ENCODE assay signal across 9 cellular contexts in the genomic region with DNA sequence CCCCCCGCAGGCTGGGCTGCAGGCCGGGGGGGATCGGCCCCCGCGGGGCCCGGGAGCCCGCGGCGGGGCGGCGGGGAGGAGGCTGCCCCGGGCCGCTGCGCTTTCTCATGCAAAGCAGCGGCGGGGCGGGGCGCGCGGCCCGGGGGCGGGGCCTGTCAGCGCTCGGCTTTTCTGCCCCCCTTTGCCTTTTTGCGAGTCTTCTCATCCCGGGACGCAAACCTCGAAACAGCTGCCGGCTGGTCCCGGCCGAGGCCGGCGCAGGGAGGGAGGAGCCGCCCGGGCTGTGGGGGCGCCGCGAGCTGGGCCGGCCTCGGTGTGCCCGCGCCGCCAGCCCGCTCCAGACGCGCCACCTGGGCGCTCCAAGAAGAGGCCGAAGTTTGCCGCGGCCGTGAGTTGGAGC. TPM values are rescaled to one million over a fixed set of nuclear protein-coding genes. Genes with fewer than 3 reads are reported as not detected.
DNase-seq lines count a peak whose midpoint lies in the region; ATAC-seq, FAIRE-seq and TF ChIP-seq lines count a peak whose summit lies in the region.
"Had no signal": no experiment of that assay in that cellular context is flagged by ENCODE, and none has a peak within 500 bp of the region (broad histone marks: within the 10 kb centered on the region; RNA-seq: fewer than 3 reads in every experiment).

A gene with protein sequence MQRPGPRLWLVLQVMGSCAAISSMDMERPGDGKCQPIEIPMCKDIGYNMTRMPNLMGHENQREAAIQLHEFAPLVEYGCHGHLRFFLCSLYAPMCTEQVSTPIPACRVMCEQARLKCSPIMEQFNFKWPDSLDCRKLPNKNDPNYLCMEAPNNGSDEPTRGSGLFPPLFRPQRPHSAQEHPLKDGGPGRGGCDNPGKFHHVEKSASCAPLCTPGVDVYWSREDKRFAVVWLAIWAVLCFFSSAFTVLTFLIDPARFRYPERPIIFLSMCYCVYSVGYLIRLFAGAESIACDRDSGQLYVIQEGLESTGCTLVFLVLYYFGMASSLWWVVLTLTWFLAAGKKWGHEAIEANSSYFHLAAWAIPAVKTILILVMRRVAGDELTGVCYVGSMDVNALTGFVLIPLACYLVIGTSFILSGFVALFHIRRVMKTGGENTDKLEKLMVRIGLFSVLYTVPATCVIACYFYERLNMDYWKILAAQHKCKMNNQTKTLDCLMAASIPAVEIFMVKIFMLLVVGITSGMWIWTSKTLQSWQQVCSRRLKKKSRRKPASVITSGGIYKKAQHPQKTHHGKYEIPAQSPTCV (plus strand): TSS at position 198 of the 400 bp plus-strand sequence. CDS start 479 bp downstream, outside the sequence.

- no peaks in the 10 kb centered on the region for H3K9me2 ChIP-seq in OCI-LY7 (ENCODE audit: insufficient read depth, low read length)

- no peak for TF ChIP-seq POLR2A in H54 (IDR thresholded peaks at IDR 0.05; ENCODE audit: low read depth, low read length)

- no peaks in the 10 kb centered on the region for H3K79me2 ChIP-seq in OCI-LY7 (ENCODE audit: insufficient read depth, low read depth, low read length)

- H3K4me2 ChIP-seq in OCI-LY7 (ENCODE audit: low read length) = no peak within 1 kb of the TSS

- H3K9me3 ChIP-seq in heart right ventricle (no peaks in the 10 kb centered on the region), OCI-LY7 (ENCODE audit: low read length) (no peaks in the 10 kb centered on the region)

- peak; percentile 29 for DNase-seq in DMS114 treated with DMSO at 0.1 percent for 48 hours (lab: John Stamatoyannopoulos, UW; ENCODE audit: unreplicated experiment)
- DNase-seq in activated CD4-positive, alpha-beta T cell treated with anti-CD3 and anti-CD28 coated beads, Interleukin-2, amount 50 U/mL, for 48 hours = peak; percentile 20 to 24
- peak; percentile 36 to 40 for DNase-seq in heart right ventricle
- DNase-seq in OCI-LY7 (ENCODE audit: low spot score) = no peak
- DNase-seq in NCI-H1092 treated with DMSO at 0.1 percent for 48 hours (lab: John Stamatoyannopoulos, UW) = no peak
- no peak for DNase-seq in H54 (ENCODE audit: insufficient read length, low spot score)

- H2AFZ ChIP-seq in OCI-LY7 (ENCODE audit: low read length) = no peak within 1 kb of the TSS

- H3K27me3 ChIP-seq in heart right ventricle (peaks cover 36 to 99% (median 94%) of the 10 kb centered on the region in 7 donors), rectal smooth muscle tissue (ENCODE audit: control insufficient read depth, insufficient read depth, low read length) (peaks cover 10% of the 10 kb centered on the region)

- WGBS in heart right ventricle, 2 donors = 0% methylated on average over 35 to 51 of the region's 51 CpGs

- H4K20me1 ChIP-seq in OCI-LY7 (ENCODE audit: insufficient read depth, low read length) = no peaks in the 10 kb centered on the region

- peak within 1 kb of the TSS; percentile 14 to 55 (median 38) for H3K4me3 ChIP-seq in heart right ventricle
- peak within 1 kb of the TSS; percentile 41 for H3K4me3 ChIP-seq in rectal smooth muscle tissue (ENCODE audit: low read length)
- H3K4me3 ChIP-seq in OCI-LY7 (ENCODE audit: low read depth, low read length, poor library complexity, severe bottlenecking) = no peak within 1 kb of the TSS

- intact Hi-C loops in heart right ventricle (cut with DNase I) (no loop called here), OCI-LY7 (cut with micrococcal nuclease; ENCODE audit: unreplicated experiment) (no loop called here)

- BruUV-seq in OCI-LY7 (replicated peaks; lab: Mats Ljungman, UMichigan) = no TSS peak

- H3K27ac ChIP-seq in heart right ventricle (peak within 1 kb of the TSS in 2 of 10 donors; percentile 31 to 53), rectal smooth muscle tissue (ENCODE audit: low read depth, low read length) (no peak within 1 kb of the TSS), OCI-LY7 (ENCODE audit: low read depth, low read length, poor library complexity, severe bottlenecking) (no peak within 1 kb of the TSS)

- TF ChIP-seq CTCF in heart right ventricle (IDR thresholded peaks at IDR 0.05) (no peak), OCI-LY7 (conservative IDR thresholded peaks at IDR 0.05; ENCODE audit: low read length) (no peak)

- ATAC-seq in heart right ventricle (peak in 4 of 8 donors; percentile 37 to 69 (median 42)), HG03135 (IDR thresholded peaks at IDR 0.05; ENCODE audit: unreplicated experiment) (no peak)

- H3K9ac ChIP-seq in rectal smooth muscle tissue (ENCODE audit: low read length) = no peak within 1 kb of the TSS

- H3K4me1 ChIP-seq in heart right ventricle = peaks cover 0 to 27% (median 14%) of the 10 kb centered on the region in 9 donors
- no peaks in the 10 kb centered on the region for H3K4me1 ChIP-seq in rectal smooth muscle tissue (ENCODE audit: control insufficient read depth, insufficient read depth, low read length)
- H3K4me1 ChIP-seq in OCI-LY7 (ENCODE audit: insufficient read depth, low read length, poor library complexity, severe bottlenecking) = no peaks in the 10 kb centered on the region

- CTCF ChIA-PET in OCI-LY7 (lab: Charles Lee; ENCODE audit: unreplicated experiment) = interaction anchor here (0.5 kb wide), 1 partner anchor 49 kb away, joined by 4 read pairs; no protein-coding TSS in a partner anchor

- FAIRE-seq in H54 (lab: Jason Lieb, UNC) = no peak

- POLR2A ChIA-PET in OCI-LY7 (lab: Charles Lee) = no interaction called here

- H3K36me3 ChIP-seq in heart right ventricle (no peaks in the 10 kb centered on the region), rectal smooth muscle tissue (ENCODE audit: control insufficient read depth, insufficient read depth, low read length) (no peaks in the 10 kb centered on the region), OCI-LY7 (ENCODE audit: insufficient read depth, low read length) (no peaks in the 10 kb centered on the region)

RNA-seq across cellular contexts. Expression of the gene that starts here (rescaled TPM):
- total RNA-seq in heart right ventricle = under 1 TPM in 5 of 10 donors, not detected in 5; 0.07 to 0.24 (median 0.08) TPM
- under 1 TPM; 0.04 to 0.07 TPM for polyA plus RNA-seq in heart right ventricle
- not detected in 2 replicates for total RNA-seq in OCI-LY7 (2014; rRNA removed; shearing (Covaris generic))
- not detected in 2 replicates for total RNA-seq in OCI-LY7 (2022)
- total RNA-seq: NCI-H460 had no signal

Comparison
In these comparisons a context has a peak if more than half of its experiments do, and no peak if none do; other contexts are left out.
1. Peak in DNase-seq and H3K4me3 ChIP-seq in heart right ventricle; RNA of the gene not detected or under 1 TPM.
2. DNase-seq: peak in DMS114 treated with DMSO at 0.1 percent for 48 hours (single experiment) and activated CD4-positive, alpha-beta T cell treated with anti-CD3 and anti-CD28 coated beads, Interleukin-2, amount 50 U/mL, for 48 hours (2 of 2); none in OCI-LY7 (single experiment), NCI-H1092 treated with DMSO at 0.1 percent for 48 hours (single experiment) and H54 (single experiment).